ENCODE assay signal across 20 cellular contexts in the genomic region with DNA sequence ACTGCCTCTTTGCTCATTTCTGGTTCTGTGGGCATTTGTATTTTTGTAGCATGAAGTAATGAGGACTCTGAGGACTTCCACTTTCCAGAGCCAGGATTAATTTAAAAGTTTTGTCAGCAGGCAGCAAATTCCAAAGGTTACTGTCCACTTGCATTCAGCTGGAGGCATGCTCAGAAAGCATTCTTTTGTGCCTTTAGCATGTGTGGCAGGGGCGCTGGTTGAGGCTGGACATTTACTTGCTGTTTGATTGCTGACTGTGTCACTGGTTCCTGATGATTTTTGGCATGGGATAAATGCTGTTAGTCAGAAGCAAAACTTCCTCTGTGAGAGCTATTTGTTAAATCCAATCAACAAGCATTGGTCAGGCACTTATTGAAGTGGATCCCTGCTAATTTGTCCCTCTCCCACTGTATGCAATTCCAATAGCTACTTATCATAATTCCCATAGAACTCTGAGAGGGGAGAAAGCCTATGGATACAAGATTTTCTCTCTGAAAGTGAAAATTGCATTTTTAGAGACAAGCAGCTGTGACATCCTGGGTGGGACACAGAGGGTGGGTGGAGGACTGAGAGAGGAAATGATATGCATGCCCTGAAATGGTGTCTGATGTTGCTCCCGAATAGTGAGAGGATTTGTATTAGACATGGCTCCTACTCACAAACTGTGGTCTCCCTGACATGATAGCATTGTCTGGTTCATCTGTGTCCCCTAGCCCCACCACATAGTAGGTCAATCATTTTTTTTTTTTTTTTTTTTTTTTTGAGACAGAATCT.
"Had no signal": no experiment of that assay in that cellular context is flagged by ENCODE, and none has a peak within 500 bp of the region (broad histone marks: within the 10 kb centered on the region; RNA-seq: fewer than 3 reads in every experiment).

No MANE protein-coding gene starts in this region.

- H2AFZ ChIP-seq: neural progenitor cell, parathyroid adenoma had no signal

- H3K27me3 ChIP-seq: body of pancreas, dorsolateral prefrontal cortex, foreskin keratinocyte, left lung, neural progenitor cell, transverse colon, vagina had no signal

- H3K27ac ChIP-seq: body of pancreas, dorsolateral prefrontal cortex, epithelial cell of prostate, foreskin keratinocyte, left lung, neural progenitor cell, parathyroid adenoma, transverse colon, vagina had no signal

- H3K9me3 ChIP-seq: body of pancreas, vagina had no signal

- H3K36me3 ChIP-seq: left lung, neural progenitor cell, transverse colon, vagina had no signal

- H3K4me2 ChIP-seq: neural progenitor cell had no signal

- FAIRE-seq: kidney, TTC549 had no signal

- H3K36me3 Mint-ChIP-seq: activated CD8-positive, alpha-beta memory T cell treated with anti-CD3 and anti-CD28 coated beads, Interleukin-2, amount 10 ng/mL, durations not matched to agents 7 days and 5 days; activated naive CD8-positive, alpha-beta T cell; neural progenitor cell; WTC11 had no signal

- H3K27ac Mint-ChIP-seq: activated CD4-positive, alpha-beta memory T cell treated with anti-CD3 and anti-CD28 coated beads, Interleukin-2, amount 10 ng/mL, durations not matched to agents 7 days and 5 days; activated CD8-positive, alpha-beta memory T cell treated with anti-CD3 and anti-CD28 coated beads, Interleukin-2, amount 10 ng/mL, durations not matched to agents 7 days and 5 days; activated naive CD8-positive, alpha-beta T cell; neural progenitor cell; stimulated activated naive CD8-positive, alpha-beta T cell treated with anti-CD3 and anti-CD28 coated beads, Interleukin-15, Interleukin-2, amounts not matched to agents 100 ng/mL and 50 ng/mL, for 24 hours; WTC11 had no signal

- H3K27me3 Mint-ChIP-seq: activated CD4-positive, alpha-beta memory T cell treated with anti-CD3 and anti-CD28 coated beads, Interleukin-2, amount 10 ng/mL, durations not matched to agents 7 days and 5 days; activated CD8-positive, alpha-beta memory T cell treated with anti-CD3 and anti-CD28 coated beads, Interleukin-2, amount 10 ng/mL, durations not matched to agents 7 days and 5 days; activated naive CD8-positive, alpha-beta T cell had no signal

- H3K4me3 ChIP-seq: body of pancreas, dorsolateral prefrontal cortex, left lung, neural progenitor cell, transverse colon, vagina had no signal

- DNase-seq: activated CD4-positive, alpha-beta memory T cell treated with anti-CD3 and anti-CD28 coated beads, Interleukin-2, amount 10 ng/mL, durations not matched to agents 7 days and 5 days; activated CD4-positive, alpha-beta T cell treated with anti-CD3 and anti-CD28 coated beads for 4 hours; activated CD8-positive, alpha-beta memory T cell treated with anti-CD3 and anti-CD28 coated beads, Interleukin-2, amount 10 ng/mL, durations not matched to agents 7 days and 5 days; body of pancreas; dorsolateral prefrontal cortex; foreskin keratinocyte; kidney; left lung; mammary epithelial cell; stimulated activated CD4-positive, alpha-beta T cell treated with anti-CD3 and anti-CD28 coated beads, Interleukin-12 subunit alpha, Interleukin-12 subunit beta, amount 100 ng/mL, for 4 hours; stimulated activated CD4-positive, alpha-beta T cell treated with anti-CD3 and anti-CD28 coated beads, Interleukin-2, amount 100 ng/mL, for 24 hours; transverse colon had no signal

- H3K4me1 Mint-ChIP-seq: activated CD4-positive, alpha-beta memory T cell treated with anti-CD3 and anti-CD28 coated beads, Interleukin-2, amount 10 ng/mL, durations not matched to agents 7 days and 5 days; activated CD8-positive, alpha-beta memory T cell treated with anti-CD3 and anti-CD28 coated beads, Interleukin-2, amount 10 ng/mL, durations not matched to agents 7 days and 5 days had no signal

- H3K79me2 ChIP-seq: parathyroid adenoma had no signal

- H3K9ac ChIP-seq: neural progenitor cell, parathyroid adenoma had no signal

- H3K4me3 Mint-ChIP-seq: activated CD4-positive, alpha-beta memory T cell treated with anti-CD3 and anti-CD28 coated beads, Interleukin-2, amount 10 ng/mL, durations not matched to agents 7 days and 5 days; activated CD8-positive, alpha-beta memory T cell treated with anti-CD3 and anti-CD28 coated beads, Interleukin-2, amount 10 ng/mL, durations not matched to agents 7 days and 5 days; activated naive CD8-positive, alpha-beta T cell; neural progenitor cell; stimulated activated naive CD8-positive, alpha-beta T cell treated with anti-CD3 and anti-CD28 coated beads, Interleukin-15, Interleukin-2, amounts not matched to agents 100 ng/mL and 50 ng/mL, for 24 hours; WTC11 had no signal

- H3K9me3 Mint-ChIP-seq: activated CD4-positive, alpha-beta memory T cell treated with anti-CD3 and anti-CD28 coated beads, Interleukin-2, amount 10 ng/mL, durations not matched to agents 7 days and 5 days; stimulated activated naive CD8-positive, alpha-beta T cell treated with anti-CD3 and anti-CD28 coated beads, Interleukin-15, Interleukin-2, amounts not matched to agents 100 ng/mL and 50 ng/mL, for 24 hours had no signal

- H3K4me1 ChIP-seq: body of pancreas, foreskin keratinocyte, left lung, neural progenitor cell, parathyroid adenoma, transverse colon, vagina had no signal
